In the genomic region with DNA sequence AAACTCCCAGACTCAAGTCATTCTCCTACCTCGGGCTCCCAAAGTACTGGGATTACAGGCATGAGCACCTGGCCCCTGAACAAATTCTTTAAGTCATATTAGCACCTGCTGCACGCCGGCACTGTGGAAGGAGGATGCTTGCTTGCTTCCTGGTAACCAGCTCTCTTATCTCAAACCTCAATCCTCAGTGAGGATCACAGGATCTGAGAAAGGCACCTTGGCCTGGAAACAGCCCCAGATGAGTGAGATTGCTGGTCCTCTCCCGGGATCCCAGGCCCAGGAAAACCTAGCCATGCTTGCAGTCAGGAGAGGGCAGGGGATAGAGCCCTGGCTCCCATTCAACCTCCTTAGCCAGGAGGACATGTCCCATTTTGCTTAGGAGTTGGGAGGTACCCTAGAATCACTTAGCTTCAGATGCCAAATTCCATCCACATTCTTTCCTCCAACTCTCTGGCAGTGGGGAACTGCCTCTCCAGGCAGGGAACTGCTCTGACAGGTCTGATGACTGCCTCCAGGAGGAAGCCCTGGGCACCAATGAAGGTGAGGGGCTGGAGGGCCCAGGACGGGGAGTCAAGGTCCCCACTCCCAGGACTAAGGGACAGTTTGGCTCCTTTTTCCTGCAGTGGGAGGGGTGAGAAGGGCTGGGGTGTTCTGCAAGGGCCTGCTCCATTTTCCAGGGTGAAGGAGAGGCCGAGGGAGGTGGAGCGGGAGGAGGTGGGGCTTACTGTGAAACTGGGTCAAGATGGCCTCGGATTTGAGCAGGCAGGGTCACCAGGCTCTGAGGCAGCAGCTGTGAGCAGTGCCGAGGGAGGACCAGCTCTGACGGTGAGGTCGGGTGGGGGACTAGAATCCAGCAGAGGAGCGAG, we compare ENCODE assay signal across 2 cellular contexts.
TF ChIP-seq lines count a peak whose summit lies in the region.

No MANE protein-coding gene starts in this region.

TF ChIP-seq in SK-N-SH, 30 proteins besides CTCF, POLR2A, EP300 and RAD21 (continued from another document):
- TF ChIP-seq FOXJ3 (CRISPR knock-in tag; IDR thresholded peaks at IDR 0.05) (no peak), MXI1 (IDR thresholded peaks at IDR 0.05; ENCODE audit: low read depth, low read length) (no peak), RFX5 (IDR thresholded peaks at IDR 0.05; ENCODE audit: low read length) (no peak), NRF1 (IDR thresholded peaks at IDR 0.05; ENCODE audit: low read depth, low read length) (no peak), SMC3 (IDR thresholded peaks at IDR 0.05; ENCODE audit: low read depth, low read length) (no peak), NFIC (IDR thresholded peaks at IDR 0.05; ENCODE audit: borderline replicate concordance) (no peak), YY1 (IDR thresholded peaks at IDR 0.05; ENCODE audit: low read depth) (no peak), POLR2AphosphoS5 (IDR thresholded peaks at IDR 0.05; ENCODE audit: low read depth, low read length) (no peak), RCOR1 (IDR thresholded peaks at IDR 0.05; ENCODE audit: low read length) (no peak), JUND (IDR thresholded peaks at IDR 0.05) (no peak), FOXM1 (IDR thresholded peaks at IDR 0.05; ENCODE audit: low read depth) (no peak), MEF2A (IDR thresholded peaks at IDR 0.05; ENCODE audit: borderline replicate concordance, low read depth) (no peak)
- TF ChIP-seq, protein P1, sequence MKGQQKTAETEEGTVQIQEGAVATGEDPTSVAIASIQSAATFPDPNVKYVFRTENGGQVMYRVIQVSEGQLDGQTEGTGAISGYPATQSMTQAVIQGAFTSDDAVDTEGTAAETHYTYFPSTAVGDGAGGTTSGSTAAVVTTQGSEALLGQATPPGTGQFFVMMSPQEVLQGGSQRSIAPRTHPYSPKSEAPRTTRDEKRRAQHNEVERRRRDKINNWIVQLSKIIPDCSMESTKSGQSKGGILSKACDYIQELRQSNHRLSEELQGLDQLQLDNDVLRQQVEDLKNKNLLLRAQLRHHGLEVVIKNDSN (IDR thresholded peaks at IDR 0.05; ENCODE audit: borderline replicate concordance, low read depth) = no peak
TF ChIP-seq in SK-N-SH: peak in this region for 0.

TF ChIP-seq in SK-N-SH treated with all-trans-retinoic acid at 6 μM for 48 hours, 23 proteins besides CTCF, POLR2A, EP300 and RAD21 (continued from another document):
- TF ChIP-seq, protein P2, sequence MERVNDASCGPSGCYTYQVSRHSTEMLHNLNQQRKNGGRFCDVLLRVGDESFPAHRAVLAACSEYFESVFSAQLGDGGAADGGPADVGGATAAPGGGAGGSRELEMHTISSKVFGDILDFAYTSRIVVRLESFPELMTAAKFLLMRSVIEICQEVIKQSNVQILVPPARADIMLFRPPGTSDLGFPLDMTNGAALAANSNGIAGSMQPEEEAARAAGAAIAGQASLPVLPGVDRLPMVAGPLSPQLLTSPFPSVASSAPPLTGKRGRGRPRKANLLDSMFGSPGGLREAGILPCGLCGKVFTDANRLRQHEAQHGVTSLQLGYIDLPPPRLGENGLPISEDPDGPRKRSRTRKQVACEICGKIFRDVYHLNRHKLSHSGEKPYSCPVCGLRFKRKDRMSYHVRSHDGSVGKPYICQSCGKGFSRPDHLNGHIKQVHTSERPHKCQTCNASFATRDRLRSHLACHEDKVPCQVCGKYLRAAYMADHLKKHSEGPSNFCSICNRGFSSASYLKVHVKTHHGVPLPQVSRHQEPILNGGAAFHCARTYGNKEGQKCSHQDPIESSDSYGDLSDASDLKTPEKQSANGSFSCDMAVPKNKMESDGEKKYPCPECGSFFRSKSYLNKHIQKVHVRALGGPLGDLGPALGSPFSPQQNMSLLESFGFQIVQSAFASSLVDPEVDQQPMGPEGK (CRISPR knock-in tag; IDR thresholded peaks at IDR 0.05; ENCODE audit: borderline replicate concordance) = no peak
- TF ChIP-seq ZNF565 (CRISPR knock-in tag; conservative IDR thresholded peaks at IDR 0.05; ENCODE audit: low read depth) (no peak), GLIS3 (CRISPR knock-in tag; IDR thresholded peaks at IDR 0.05) (no peak), ISL1 (CRISPR knock-in tag; IDR thresholded peaks at IDR 0.05) (no peak), TCF4 (CRISPR knock-in tag; IDR thresholded peaks at IDR 0.05; ENCODE audit: borderline replicate concordance) (no peak), TOX (CRISPR knock-in tag; IDR thresholded peaks at IDR 0.05; ENCODE audit: borderline replicate concordance) (no peak)
- TF ChIP-seq, protein P3, sequence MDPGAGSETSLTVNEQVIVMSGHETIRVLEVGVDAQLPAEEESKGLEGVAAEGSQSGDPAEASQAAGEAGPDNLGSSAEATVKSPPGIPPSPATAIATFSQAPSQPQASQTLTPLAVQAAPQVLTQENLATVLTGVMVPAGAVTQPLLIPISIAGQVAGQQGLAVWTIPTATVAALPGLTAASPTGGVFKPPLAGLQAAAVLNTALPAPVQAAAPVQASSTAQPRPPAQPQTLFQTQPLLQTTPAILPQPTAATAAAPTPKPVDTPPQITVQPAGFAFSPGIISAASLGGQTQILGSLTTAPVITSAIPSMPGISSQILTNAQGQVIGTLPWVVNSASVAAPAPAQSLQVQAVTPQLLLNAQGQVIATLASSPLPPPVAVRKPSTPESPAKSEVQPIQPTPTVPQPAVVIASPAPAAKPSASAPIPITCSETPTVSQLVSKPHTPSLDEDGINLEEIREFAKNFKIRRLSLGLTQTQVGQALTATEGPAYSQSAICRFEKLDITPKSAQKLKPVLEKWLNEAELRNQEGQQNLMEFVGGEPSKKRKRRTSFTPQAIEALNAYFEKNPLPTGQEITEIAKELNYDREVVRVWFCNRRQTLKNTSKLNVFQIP (CRISPR knock-in tag; IDR thresholded peaks at IDR 0.05; ENCODE audit: borderline replicate concordance, low read depth) = no peak
TF ChIP-seq in SK-N-SH treated with all-trans-retinoic acid at 6 μM for 48 hours: peak in this region for 0.
